Comparison of ENCODE assay signal across 17 cellular contexts in genomic region chr5:91867799-91868198, GRCh38.
"Had no signal": no experiment of that assay in that cellular context is flagged by ENCODE, and none has a peak within 500 bp of the region (broad histone marks: within the 10 kb centered on the region; RNA-seq: fewer than 3 reads in every experiment).

No MANE protein-coding gene starts in this region.

- DNase-seq: effector memory CD8-positive, alpha-beta T cell; glutamatergic neuron; islet precursor cell; mammary epithelial cell; naive thymus-derived CD4-positive, alpha-beta T cell; psoas muscle; spleen; stimulated activated CD4-positive, alpha-beta T cell treated with anti-CD3 and anti-CD28 coated beads, Interleukin-15, amount 100 ng/mL, for 24 hours; stimulated activated CD4-positive, alpha-beta T cell treated with anti-CD3 and anti-CD28 coated beads, Interleukin-1b, Interleukin-23, amount 100 ng/mL, for 48 hours; stimulated activated CD4-positive, alpha-beta T cell treated with anti-CD3 and anti-CD28 coated beads, Interleukin-4, amount 100 ng/mL, for 24 hours; stimulated activated naive CD8-positive, alpha-beta T cell treated with anti-CD3 and anti-CD28 coated beads, Interleukin-15, amount 100 ng/mL, for 72 hours; testis; transverse colon had no signal

- ATAC-seq: effector memory CD8-positive, alpha-beta T cell; gastroesophageal sphincter; left lobe of liver; naive thymus-derived CD4-positive, alpha-beta T cell; psoas muscle; sciatic nerve; stimulated activated memory B cell treated with anti-CD40 and anti-IgM and Interleukin-4, amounts not matched to agents 10 μg/mL and 1 μg/mL and 100 μg/mL, for 72 hours; stimulated activated naive CD8-positive, alpha-beta T cell treated with anti-CD3 and anti-CD28 coated beads, Interleukin-15, amount 100 ng/mL, for 72 hours had no signal
